ENCODE assay signal across 2 cellular contexts in the genomic region with DNA sequence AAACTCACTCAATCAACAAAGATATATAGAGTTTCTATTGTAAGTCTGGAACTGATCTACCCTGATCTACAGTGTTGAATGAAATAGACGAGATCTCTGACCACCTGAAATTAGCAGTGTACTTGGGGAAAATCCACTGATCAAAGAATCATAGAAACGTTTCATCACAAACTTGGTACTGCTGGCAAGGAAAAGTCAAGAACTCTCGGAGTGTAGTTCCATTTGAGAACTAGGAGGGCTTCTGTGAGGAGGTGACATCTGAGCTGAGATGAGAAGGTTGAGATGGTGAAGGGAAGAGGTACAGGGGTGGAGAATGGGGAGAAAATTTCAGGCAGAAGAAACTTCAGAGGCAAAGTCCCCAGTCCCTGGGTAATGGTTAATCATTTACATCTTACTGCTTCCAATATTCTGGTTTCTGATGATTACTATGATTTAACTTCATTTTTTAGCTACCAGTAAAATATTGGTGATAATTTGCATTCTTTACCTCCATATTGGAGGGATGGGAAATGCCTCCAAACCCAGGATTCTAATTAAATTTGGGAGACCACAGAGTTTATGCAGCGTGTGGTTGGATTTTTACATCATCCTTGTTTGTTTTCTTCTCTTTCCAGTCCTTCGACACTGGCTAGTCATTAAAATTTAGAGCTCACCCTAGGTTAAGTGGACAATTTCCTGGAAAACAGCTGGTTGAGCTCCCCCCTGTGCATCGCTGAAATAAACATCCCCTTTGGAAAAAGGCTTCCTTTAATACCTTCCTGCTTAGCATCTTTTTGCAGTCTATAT.
A peak's percentile ranks its signal among the peaks of the same experiment; 100 is the strongest.
TF ChIP-seq lines count a peak whose summit lies in the region.

No MANE protein-coding gene starts in this region.

TF ChIP-seq in GM12878, 131 proteins besides CTCF, POLR2A, EP300 and RAD21:
- 0 out of 4 replicates have a peak, but pooled peaks of 1 of the 2 experiments have one; percentile 51 for TF ChIP-seq ETV6 (conservative IDR thresholded peaks at IDR 0.05 in 1 of 2, IDR thresholded peaks at IDR 0.05 in 1 of 2; ENCODE audit: borderline replicate concordance in 1 of 2, low read depth in 1 of 2)
- TF ChIP-seq NFXL1 (IDR thresholded peaks at IDR 0.05; ENCODE audit: borderline replicate concordance) = peak; percentile 65; the same call in 1 of the 2 replicates
- TF ChIP-seq TAF1 (IDR thresholded peaks at IDR 0.05; ENCODE audit: borderline replicate concordance, low read depth, low read length) = no peak
- TF ChIP-seq FOXK2 (IDR thresholded peaks at IDR 0.05) = 0 out of 2 replicates have a peak, but pooled peaks have one; percentile 10
- no peak for TF ChIP-seq GATAD2B (conservative IDR thresholded peaks at IDR 0.05; ENCODE audit: low read depth)

TF ChIP-seq in HepG2, 621 proteins besides CTCF, POLR2A, EP300 and RAD21 (continues in another document):
- no peak for TF ChIP-seq NONO (IDR thresholded peaks at IDR 0.05)
- 0 out of 2 replicates have a peak, but pooled peaks have one; percentile 13 for TF ChIP-seq NONO (CRISPR knock-in tag; conservative IDR thresholded peaks at IDR 0.05)
- TF ChIP-seq SNAPC2 (CRISPR knock-in tag; IDR thresholded peaks at IDR 0.05) = 0 out of 2 replicates have a peak, but pooled peaks have one; percentile 44
- TF ChIP-seq, protein P1, sequence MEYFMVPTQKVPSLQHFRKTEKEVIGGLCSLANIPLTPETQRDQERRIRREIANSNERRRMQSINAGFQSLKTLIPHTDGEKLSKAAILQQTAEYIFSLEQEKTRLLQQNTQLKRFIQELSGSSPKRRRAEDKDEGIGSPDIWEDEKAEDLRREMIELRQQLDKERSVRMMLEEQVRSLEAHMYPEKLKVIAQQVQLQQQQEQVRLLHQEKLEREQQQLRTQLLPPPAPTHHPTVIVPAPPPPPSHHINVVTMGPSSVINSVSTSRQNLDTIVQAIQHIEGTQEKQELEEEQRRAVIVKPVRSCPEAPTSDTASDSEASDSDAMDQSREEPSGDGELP (IDR thresholded peaks at IDR 0.05; ENCODE audit: borderline replicate concordance, low read depth) = peak; percentile 82
- 0 out of 2 replicates have a peak, but pooled peaks have one; percentile 28 for TF ChIP-seq SMAD3 (CRISPR knock-in tag; IDR thresholded peaks at IDR 0.05)
- TF ChIP-seq, protein P2, sequence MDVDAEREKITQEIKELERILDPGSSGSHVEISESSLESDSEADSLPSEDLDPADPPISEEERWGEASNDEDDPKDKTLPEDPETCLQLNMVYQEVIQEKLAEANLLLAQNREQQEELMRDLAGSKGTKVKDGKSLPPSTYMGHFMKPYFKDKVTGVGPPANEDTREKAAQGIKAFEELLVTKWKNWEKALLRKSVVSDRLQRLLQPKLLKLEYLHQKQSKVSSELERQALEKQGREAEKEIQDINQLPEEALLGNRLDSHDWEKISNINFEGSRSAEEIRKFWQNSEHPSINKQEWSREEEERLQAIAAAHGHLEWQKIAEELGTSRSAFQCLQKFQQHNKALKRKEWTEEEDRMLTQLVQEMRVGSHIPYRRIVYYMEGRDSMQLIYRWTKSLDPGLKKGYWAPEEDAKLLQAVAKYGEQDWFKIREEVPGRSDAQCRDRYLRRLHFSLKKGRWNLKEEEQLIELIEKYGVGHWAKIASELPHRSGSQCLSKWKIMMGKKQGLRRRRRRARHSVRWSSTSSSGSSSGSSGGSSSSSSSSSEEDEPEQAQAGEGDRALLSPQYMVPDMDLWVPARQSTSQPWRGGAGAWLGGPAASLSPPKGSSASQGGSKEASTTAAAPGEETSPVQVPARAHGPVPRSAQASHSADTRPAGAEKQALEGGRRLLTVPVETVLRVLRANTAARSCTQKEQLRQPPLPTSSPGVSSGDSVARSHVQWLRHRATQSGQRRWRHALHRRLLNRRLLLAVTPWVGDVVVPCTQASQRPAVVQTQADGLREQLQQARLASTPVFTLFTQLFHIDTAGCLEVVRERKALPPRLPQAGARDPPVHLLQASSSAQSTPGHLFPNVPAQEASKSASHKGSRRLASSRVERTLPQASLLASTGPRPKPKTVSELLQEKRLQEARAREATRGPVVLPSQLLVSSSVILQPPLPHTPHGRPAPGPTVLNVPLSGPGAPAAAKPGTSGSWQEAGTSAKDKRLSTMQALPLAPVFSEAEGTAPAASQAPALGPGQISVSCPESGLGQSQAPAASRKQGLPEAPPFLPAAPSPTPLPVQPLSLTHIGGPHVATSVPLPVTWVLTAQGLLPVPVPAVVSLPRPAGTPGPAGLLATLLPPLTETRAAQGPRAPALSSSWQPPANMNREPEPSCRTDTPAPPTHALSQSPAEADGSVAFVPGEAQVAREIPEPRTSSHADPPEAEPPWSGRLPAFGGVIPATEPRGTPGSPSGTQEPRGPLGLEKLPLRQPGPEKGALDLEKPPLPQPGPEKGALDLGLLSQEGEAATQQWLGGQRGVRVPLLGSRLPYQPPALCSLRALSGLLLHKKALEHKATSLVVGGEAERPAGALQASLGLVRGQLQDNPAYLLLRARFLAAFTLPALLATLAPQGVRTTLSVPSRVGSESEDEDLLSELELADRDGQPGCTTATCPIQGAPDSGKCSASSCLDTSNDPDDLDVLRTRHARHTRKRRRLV (CRISPR knock-in tag; IDR thresholded peaks at IDR 0.05) = no peak
- no peak for TF ChIP-seq FOXA1 (IDR thresholded peaks at IDR 0.05)
- TF ChIP-seq FOXA1 (CRISPR knock-in tag; IDR thresholded peaks at IDR 0.05) = peak; percentile 54
- TF ChIP-seq, protein P3, sequence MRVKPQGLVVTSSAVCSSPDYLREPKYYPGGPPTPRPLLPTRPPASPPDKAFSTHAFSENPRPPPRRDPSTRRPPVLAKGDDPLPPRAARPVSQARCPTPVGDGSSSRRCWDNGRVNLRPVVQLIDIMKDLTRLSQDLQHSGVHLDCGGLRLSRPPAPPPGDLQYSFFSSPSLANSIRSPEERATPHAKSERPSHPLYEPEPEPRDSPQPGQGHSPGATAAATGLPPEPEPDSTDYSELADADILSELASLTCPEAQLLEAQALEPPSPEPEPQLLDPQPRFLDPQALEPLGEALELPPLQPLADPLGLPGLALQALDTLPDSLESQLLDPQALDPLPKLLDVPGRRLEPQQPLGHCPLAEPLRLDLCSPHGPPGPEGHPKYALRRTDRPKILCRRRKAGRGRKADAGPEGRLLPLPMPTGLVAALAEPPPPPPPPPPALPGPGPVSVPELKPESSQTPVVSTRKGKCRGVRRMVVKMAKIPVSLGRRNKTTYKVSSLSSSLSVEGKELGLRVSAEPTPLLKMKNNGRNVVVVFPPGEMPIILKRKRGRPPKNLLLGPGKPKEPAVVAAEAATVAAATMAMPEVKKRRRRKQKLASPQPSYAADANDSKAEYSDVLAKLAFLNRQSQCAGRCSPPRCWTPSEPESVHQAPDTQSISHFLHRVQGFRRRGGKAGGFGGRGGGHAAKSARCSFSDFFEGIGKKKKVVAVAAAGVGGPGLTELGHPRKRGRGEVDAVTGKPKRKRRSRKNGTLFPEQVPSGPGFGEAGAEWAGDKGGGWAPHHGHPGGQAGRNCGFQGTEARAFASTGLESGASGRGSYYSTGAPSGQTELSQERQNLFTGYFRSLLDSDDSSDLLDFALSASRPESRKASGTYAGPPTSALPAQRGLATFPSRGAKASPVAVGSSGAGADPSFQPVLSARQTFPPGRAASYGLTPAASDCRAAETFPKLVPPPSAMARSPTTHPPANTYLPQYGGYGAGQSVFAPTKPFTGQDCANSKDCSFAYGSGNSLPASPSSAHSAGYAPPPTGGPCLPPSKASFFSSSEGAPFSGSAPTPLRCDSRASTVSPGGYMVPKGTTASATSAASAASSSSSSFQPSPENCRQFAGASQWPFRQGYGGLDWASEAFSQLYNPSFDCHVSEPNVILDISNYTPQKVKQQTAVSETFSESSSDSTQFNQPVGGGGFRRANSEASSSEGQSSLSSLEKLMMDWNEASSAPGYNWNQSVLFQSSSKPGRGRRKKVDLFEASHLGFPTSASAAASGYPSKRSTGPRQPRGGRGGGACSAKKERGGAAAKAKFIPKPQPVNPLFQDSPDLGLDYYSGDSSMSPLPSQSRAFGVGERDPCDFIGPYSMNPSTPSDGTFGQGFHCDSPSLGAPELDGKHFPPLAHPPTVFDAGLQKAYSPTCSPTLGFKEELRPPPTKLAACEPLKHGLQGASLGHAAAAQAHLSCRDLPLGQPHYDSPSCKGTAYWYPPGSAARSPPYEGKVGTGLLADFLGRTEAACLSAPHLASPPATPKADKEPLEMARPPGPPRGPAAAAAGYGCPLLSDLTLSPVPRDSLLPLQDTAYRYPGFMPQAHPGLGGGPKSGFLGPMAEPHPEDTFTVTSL (CRISPR knock-in tag; IDR thresholded peaks at IDR 0.05; ENCODE audit: borderline replicate concordance) = peak; percentile 59; the same call in 1 of the 2 replicates
- TF ChIP-seq DNMT3B (CRISPR knock-in tag; conservative IDR thresholded peaks at IDR 0.05) = no peak
- TF ChIP-seq ZNF619 (CRISPR knock-in tag; IDR thresholded peaks at IDR 0.05) = no peak
- no peak for TF ChIP-seq PAX8 (CRISPR knock-in tag; IDR thresholded peaks at IDR 0.05; ENCODE audit: borderline replicate concordance)
- no peak for TF ChIP-seq LCORL (IDR thresholded peaks at IDR 0.05)
- TF ChIP-seq LCORL (CRISPR knock-in tag; IDR thresholded peaks at IDR 0.05) = peak; percentile 36; the same call in 1 of the 2 replicates
- 0 out of 2 replicates have a peak, but pooled peaks have one; percentile 27 for TF ChIP-seq HMG20A (CRISPR knock-in tag; IDR thresholded peaks at IDR 0.05; ENCODE audit: borderline replicate concordance)
- peak; percentile 9; the same call in 1 of the 2 replicates for TF ChIP-seq KDM2A (CRISPR knock-in tag; IDR thresholded peaks at IDR 0.05; ENCODE audit: borderline replicate concordance, low read depth)
- 0 out of 2 replicates have a peak, but pooled peaks have one; percentile 70 for TF ChIP-seq CCDC6 (CRISPR knock-in tag; IDR thresholded peaks at IDR 0.05)
- no peak for TF ChIP-seq ZNF207 (IDR thresholded peaks at IDR 0.05; ENCODE audit: borderline replicate concordance)
- 0 out of 2 replicates have a peak, but pooled peaks have one; percentile 20 for TF ChIP-seq ZNF354B (CRISPR knock-in tag; IDR thresholded peaks at IDR 0.05)
- TF ChIP-seq, protein P4, sequence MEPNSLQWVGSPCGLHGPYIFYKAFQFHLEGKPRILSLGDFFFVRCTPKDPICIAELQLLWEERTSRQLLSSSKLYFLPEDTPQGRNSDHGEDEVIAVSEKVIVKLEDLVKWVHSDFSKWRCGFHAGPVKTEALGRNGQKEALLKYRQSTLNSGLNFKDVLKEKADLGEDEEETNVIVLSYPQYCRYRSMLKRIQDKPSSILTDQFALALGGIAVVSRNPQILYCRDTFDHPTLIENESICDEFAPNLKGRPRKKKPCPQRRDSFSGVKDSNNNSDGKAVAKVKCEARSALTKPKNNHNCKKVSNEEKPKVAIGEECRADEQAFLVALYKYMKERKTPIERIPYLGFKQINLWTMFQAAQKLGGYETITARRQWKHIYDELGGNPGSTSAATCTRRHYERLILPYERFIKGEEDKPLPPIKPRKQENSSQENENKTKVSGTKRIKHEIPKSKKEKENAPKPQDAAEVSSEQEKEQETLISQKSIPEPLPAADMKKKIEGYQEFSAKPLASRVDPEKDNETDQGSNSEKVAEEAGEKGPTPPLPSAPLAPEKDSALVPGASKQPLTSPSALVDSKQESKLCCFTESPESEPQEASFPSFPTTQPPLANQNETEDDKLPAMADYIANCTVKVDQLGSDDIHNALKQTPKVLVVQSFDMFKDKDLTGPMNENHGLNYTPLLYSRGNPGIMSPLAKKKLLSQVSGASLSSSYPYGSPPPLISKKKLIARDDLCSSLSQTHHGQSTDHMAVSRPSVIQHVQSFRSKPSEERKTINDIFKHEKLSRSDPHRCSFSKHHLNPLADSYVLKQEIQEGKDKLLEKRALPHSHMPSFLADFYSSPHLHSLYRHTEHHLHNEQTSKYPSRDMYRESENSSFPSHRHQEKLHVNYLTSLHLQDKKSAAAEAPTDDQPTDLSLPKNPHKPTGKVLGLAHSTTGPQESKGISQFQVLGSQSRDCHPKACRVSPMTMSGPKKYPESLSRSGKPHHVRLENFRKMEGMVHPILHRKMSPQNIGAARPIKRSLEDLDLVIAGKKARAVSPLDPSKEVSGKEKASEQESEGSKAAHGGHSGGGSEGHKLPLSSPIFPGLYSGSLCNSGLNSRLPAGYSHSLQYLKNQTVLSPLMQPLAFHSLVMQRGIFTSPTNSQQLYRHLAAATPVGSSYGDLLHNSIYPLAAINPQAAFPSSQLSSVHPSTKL (CRISPR knock-in tag; IDR thresholded peaks at IDR 0.05) = peak; percentile 63
- TF ChIP-seq, protein P5, sequence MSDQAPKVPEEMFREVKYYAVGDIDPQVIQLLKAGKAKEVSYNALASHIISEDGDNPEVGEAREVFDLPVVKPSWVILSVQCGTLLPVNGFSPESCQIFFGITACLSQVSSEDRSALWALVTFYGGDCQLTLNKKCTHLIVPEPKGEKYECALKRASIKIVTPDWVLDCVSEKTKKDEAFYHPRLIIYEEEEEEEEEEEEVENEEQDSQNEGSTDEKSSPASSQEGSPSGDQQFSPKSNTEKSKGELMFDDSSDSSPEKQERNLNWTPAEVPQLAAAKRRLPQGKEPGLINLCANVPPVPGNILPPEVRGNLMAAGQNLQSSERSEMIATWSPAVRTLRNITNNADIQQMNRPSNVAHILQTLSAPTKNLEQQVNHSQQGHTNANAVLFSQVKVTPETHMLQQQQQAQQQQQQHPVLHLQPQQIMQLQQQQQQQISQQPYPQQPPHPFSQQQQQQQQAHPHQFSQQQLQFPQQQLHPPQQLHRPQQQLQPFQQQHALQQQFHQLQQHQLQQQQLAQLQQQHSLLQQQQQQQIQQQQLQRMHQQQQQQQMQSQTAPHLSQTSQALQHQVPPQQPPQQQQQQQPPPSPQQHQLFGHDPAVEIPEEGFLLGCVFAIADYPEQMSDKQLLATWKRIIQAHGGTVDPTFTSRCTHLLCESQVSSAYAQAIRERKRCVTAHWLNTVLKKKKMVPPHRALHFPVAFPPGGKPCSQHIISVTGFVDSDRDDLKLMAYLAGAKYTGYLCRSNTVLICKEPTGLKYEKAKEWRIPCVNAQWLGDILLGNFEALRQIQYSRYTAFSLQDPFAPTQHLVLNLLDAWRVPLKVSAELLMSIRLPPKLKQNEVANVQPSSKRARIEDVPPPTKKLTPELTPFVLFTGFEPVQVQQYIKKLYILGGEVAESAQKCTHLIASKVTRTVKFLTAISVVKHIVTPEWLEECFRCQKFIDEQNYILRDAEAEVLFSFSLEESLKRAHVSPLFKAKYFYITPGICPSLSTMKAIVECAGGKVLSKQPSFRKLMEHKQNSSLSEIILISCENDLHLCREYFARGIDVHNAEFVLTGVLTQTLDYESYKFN (CRISPR knock-in tag; conservative IDR thresholded peaks at IDR 0.05) = peak; percentile 64
- TF ChIP-seq, protein P6, sequence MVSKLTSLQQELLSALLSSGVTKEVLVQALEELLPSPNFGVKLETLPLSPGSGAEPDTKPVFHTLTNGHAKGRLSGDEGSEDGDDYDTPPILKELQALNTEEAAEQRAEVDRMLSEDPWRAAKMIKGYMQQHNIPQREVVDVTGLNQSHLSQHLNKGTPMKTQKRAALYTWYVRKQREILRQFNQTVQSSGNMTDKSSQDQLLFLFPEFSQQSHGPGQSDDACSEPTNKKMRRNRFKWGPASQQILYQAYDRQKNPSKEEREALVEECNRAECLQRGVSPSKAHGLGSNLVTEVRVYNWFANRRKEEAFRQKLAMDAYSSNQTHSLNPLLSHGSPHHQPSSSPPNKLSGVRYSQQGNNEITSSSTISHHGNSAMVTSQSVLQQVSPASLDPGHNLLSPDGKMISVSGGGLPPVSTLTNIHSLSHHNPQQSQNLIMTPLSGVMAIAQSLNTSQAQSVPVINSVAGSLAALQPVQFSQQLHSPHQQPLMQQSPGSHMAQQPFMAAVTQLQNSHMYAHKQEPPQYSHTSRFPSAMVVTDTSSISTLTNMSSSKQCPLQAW (CRISPR knock-in tag; IDR thresholded peaks at IDR 0.05) = peak; percentile 68
